In genomic region chr13:26558074-26558805, GRCh38 we compare ENCODE assay signal across 1 cellular context.
TF ChIP-seq lines count a peak whose summit lies in the region.

No MANE protein-coding gene starts in this region.

TF ChIP-seq in HEK293, 187 proteins besides CTCF, POLR2A, EP300 and RAD21 (continued from another document):
- TF ChIP-seq HIC1 (tag by site-specific recombination; IDR thresholded peaks at IDR 0.05): 0 out of 2 replicates have a peak, but pooled peaks have one; percentile 46
- no peak for TF ChIP-seq ZNF843 (tag by site-specific recombination; IDR thresholded peaks at IDR 0.05)
- peak; percentile 82 for TF ChIP-seq GLIS2 (tag by site-specific recombination; IDR thresholded peaks at IDR 0.05)
